ENCODE assay signal across 7 cellular contexts in the genomic region with DNA sequence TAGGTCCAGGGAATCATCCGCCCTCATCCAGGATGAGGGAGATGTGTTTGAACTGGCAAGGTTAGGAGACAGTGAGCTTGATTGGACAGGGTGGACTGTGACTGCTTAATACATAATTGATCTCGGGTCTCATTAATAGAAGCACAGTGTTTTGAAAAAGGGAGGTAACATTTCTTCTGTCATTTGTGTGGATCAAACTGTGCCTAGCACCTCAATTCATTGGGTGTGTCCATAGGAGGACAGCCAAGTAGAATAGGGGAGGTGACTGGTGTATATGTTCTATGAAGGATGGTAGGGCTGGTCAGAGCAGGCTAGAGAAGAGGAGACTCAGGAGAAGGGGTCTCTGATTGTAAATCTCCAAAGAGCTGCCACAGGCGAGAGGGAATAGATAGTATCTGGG. TPM values are rescaled to one million over a fixed set of nuclear protein-coding genes. Genes with fewer than 3 reads are reported as not detected.
"Had no signal": no experiment of that assay in that cellular context is flagged by ENCODE, and none has a peak within 500 bp of the region (broad histone marks: within the 10 kb centered on the region; RNA-seq: fewer than 3 reads in every experiment).

No MANE protein-coding gene starts in this region.

- H3K4me2 ChIP-seq: GM23338 had no signal

- H2AFZ ChIP-seq: GM23338 had no signal

- H3K4me3 Mint-ChIP-seq: GM23338, HFFc6, IgD-negative memory B cell had no signal

- H3K4me3 ChIP-seq: GM23338 had no signal

- DNase-seq: H9, HCEC 1CT, HFFc6, KBM-7 had no signal

- ATAC-seq: GM23338 had no signal

- H3K9me3 Mint-ChIP-seq: GM23338, H9, HFFc6 had no signal

- H3K27ac Mint-ChIP-seq: GM23338, H9, HFFc6 had no signal

- H3K36me3 Mint-ChIP-seq: IgD-negative memory B cell had no signal

RNA-seq across cellular contexts. Expression of gene INSYN1, which starts 2.8 kb away (rescaled TPM):
- total RNA-seq: HT-29 had no signal
- polyA plus RNA-seq: IgD-negative memory B cell had no signal
